ENCODE assay signal across 18 cellular contexts in genomic region chr3:47996440-47996839, GRCh38.
"Had no signal": no experiment of that assay in that cellular context is flagged by ENCODE, and none has a peak within 500 bp of the region (broad histone marks: within the 10 kb centered on the region; RNA-seq: fewer than 3 reads in every experiment).

No MANE protein-coding gene starts in this region.

- ATAC-seq: activated CD8-positive, alpha-beta T cell treated with anti-CD3 and anti-CD28 coated beads, Interleukin-2, amount 10 ng/mL, durations not matched to agents 7 days and 5 days; foreskin keratinocyte; heart left ventricle; left lung had no signal

- H3K4me1 ChIP-seq: foreskin keratinocyte, thyroid gland had no signal

- FAIRE-seq: urothelium cell line had no signal

- DNase-seq: activated CD4-positive, alpha-beta T cell treated with anti-CD3 and anti-CD28 coated beads for 1 hour; activated CD8-positive, alpha-beta memory T cell treated with anti-CD3 and anti-CD28 coated beads, Interleukin-2, amount 50 U/mL, for 48 hours; activated CD8-positive, alpha-beta T cell treated with anti-CD3 and anti-CD28 coated beads, Interleukin-2, amount 10 ng/mL, durations not matched to agents 7 days and 5 days; activated naive CD4-positive, alpha-beta T cell treated with anti-CD3 and anti-CD28 coated beads, Interleukin-2, amount 50 U/mL, for 16 hours; amygdala; dorsolateral prefrontal cortex; foreskin keratinocyte; heart left ventricle; left lung; mesendoderm; sigmoid colon; stimulated activated CD4-positive, alpha-beta T cell treated with anti-CD3 and anti-CD28 coated beads, Interleukin-12 subunit alpha, Interleukin-12 subunit beta, amount 100 ng/mL, for 4 hours; stomach; T-helper 9 cell; thyroid gland had no signal

- H3K4me3 ChIP-seq: dorsolateral prefrontal cortex, heart left ventricle, left lung, sigmoid colon, stomach, thyroid gland had no signal

- H3K27ac Mint-ChIP-seq: activated CD8-positive, alpha-beta T cell treated with anti-CD3 and anti-CD28 coated beads, Interleukin-2, amount 10 ng/mL, durations not matched to agents 7 days and 5 days; activated T-helper 2 cell treated with anti-CD3 and anti-CD28 coated beads, Interferon-gamma antibody, Interleukin-2, Interleukin-4, amounts not matched to agents 10 μg/mL and 5 μg/mL and 100 μg/mL, durations not matched to agents 14 hours and 24 hours and 36 hours had no signal

- H3K36me3 ChIP-seq: thyroid gland had no signal

- H3K9me3 Mint-ChIP-seq: activated T-helper 2 cell treated with anti-CD3 and anti-CD28 coated beads, Interferon-gamma antibody, Interleukin-2, Interleukin-4, amounts not matched to agents 10 μg/mL and 5 μg/mL and 100 μg/mL, durations not matched to agents 14 hours and 24 hours and 36 hours; nephron had no signal

- H3K9me3 ChIP-seq: heart left ventricle, left lung, sigmoid colon, stomach, thyroid gland had no signal

- H3K27ac ChIP-seq: dorsolateral prefrontal cortex, foreskin keratinocyte, left lung, sigmoid colon, stomach, thyroid gland had no signal

- H3K4me3 Mint-ChIP-seq: activated CD8-positive, alpha-beta T cell treated with anti-CD3 and anti-CD28 coated beads, Interleukin-2, amount 10 ng/mL, durations not matched to agents 7 days and 5 days; nephron had no signal

- H3K27me3 ChIP-seq: dorsolateral prefrontal cortex, foreskin keratinocyte, heart left ventricle, left lung, sigmoid colon, stomach, thyroid gland had no signal
